ENCODE assay signal across 1 cellular context in the genomic region with DNA sequence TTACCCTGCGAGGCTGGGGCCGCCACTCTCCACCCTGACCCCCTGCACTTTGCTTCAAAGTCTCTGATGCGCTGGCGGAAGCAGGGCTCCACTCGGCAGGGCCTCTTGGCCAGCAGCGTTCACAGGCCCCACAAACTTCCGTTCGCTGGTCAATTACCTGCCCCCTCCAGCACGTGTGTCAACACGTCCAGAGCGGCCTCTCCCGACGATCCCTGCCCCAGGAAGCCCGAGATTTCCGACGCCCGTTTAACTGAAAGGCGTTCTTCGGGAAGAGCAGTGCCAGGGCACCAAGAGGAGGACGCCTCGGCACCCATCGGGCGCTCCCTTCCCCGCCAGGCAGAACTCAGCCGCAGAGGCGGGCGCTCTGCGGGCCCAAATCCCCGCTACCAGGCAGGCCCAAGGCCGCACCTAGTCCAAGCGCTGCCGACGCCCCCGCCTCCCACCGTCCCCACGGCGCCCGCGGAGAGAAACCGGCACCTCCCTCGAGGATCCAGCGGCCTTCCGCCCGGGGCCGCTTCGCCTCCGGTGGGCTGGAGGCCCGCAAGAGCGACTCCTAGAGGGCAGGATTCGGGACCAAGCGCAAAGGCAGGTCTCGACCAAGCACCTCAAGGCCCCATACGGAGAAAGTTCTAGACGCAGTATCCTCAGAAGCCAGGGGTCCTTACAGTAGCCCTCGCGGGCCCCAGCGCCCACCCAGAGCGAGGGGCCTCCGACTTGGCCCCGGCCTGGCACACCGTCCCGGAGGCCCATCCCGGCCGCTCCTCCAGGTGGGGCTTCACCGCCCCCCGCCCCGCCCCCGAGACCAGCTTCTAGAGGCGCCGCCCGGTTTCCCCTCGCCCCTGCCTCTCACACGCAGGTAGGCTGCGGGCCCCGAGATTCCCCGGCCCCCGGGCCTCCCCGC.
TF ChIP-seq lines count a peak whose summit lies in the region.

No MANE protein-coding gene starts in this region.

TF ChIP-seq in HepG2, 621 proteins besides CTCF, POLR2A, EP300 and RAD21 (continued from another document and continues in another):
- TF ChIP-seq, protein P1, sequence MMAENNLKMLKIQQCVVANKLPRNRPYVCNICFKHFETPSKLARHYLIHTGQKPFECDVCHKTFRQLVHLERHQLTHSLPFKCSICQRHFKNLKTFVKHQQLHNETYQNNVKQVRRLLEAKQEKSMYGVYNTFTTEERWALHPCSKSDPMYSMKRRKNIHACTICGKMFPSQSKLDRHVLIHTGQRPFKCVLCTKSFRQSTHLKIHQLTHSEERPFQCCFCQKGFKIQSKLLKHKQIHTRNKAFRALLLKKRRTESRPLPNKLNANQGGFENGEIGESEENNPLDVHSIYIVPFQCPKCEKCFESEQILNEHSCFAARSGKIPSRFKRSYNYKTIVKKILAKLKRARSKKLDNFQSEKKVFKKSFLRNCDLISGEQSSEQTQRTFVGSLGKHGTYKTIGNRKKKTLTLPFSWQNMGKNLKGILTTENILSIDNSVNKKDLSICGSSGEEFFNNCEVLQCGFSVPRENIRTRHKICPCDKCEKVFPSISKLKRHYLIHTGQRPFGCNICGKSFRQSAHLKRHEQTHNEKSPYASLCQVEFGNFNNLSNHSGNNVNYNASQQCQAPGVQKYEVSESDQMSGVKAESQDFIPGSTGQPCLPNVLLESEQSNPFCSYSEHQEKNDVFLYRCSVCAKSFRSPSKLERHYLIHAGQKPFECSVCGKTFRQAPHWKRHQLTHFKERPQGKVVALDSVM (CRISPR knock-in tag; IDR thresholded peaks at IDR 0.05) = no peak
- TF ChIP-seq YEATS4 (CRISPR knock-in tag; IDR thresholded peaks at IDR 0.05; ENCODE audit: borderline replicate concordance) (0 out of 2 replicates have a peak, but pooled peaks have one; percentile 15), CREB1 (IDR thresholded peaks at IDR 0.05) (no peak), CREB1 (CRISPR knock-in tag; IDR thresholded peaks at IDR 0.05) (no peak), HMGA1 (CRISPR knock-in tag; conservative IDR thresholded peaks at IDR 0.05) (no peak), ZNF883 (CRISPR knock-in tag; IDR thresholded peaks at IDR 0.05; ENCODE audit: not compliant biosample characterization) (peak; percentile 76), TARDBP (CRISPR knock-in tag; IDR thresholded peaks at IDR 0.05) (peak; percentile 50; the same call in 1 of the 2 replicates), GATAD1 (CRISPR knock-in tag; IDR thresholded peaks at IDR 0.05) (0 out of 2 replicates have a peak, but pooled peaks have one; percentile 32), SRSF9 (IDR thresholded peaks at IDR 0.05; ENCODE audit: borderline replicate concordance, insufficient read depth, low read depth, low read length, poor library complexity, severe bottlenecking) (no peak), SOX6 (IDR thresholded peaks at IDR 0.05) (no peak), SOX6 (CRISPR knock-in tag; IDR thresholded peaks at IDR 0.05) (peak; percentile 50), TBL1XR1 (IDR thresholded peaks at IDR 0.05; ENCODE audit: borderline replicate concordance, low read length, partially characterized antibody) (no peak), ZNF30 (CRISPR knock-in tag; IDR thresholded peaks at IDR 0.05) (no peak), DMAP1 (CRISPR knock-in tag; IDR thresholded peaks at IDR 0.05) (peak; percentile 31; the same call in 1 of the 2 replicates), ELF3 (CRISPR knock-in tag; IDR thresholded peaks at IDR 0.05) (peak; percentile 67), SETDB1 (CRISPR knock-in tag; IDR thresholded peaks at IDR 0.05; ENCODE audit: borderline replicate concordance) (no peak), NFKB2 (CRISPR knock-in tag; IDR thresholded peaks at IDR 0.05; ENCODE audit: borderline replicate concordance) (peak; percentile 45; the same call in 1 of the 2 replicates), FOXA3 (CRISPR knock-in tag; IDR thresholded peaks at IDR 0.05) (peak; percentile 74), MXD4 (CRISPR knock-in tag; IDR thresholded peaks at IDR 0.05) (peak; percentile 35; the same call in 1 of the 2 replicates), ZNF652 (CRISPR knock-in tag; IDR thresholded peaks at IDR 0.05; ENCODE audit: borderline replicate concordance, low read depth) (no peak), AGO1 (IDR thresholded peaks at IDR 0.05; ENCODE audit: low read depth, low read length, poor library complexity, severe bottlenecking) (no peak), SP4 (CRISPR knock-in tag; IDR thresholded peaks at IDR 0.05) (no peak), RFX3 (CRISPR knock-in tag; IDR thresholded peaks at IDR 0.05) (no peak), RBAK (CRISPR knock-in tag; IDR thresholded peaks at IDR 0.05) (no peak), ZNF225 (CRISPR knock-in tag; IDR thresholded peaks at IDR 0.05) (peak; percentile 64; the same call in 1 of the 2 replicates), ZNF326 (CRISPR knock-in tag; IDR thresholded peaks at IDR 0.05; ENCODE audit: borderline replicate concordance) (no peak), ARNT (IDR thresholded peaks at IDR 0.05) (no peak), ZBTB20 (CRISPR knock-in tag; IDR thresholded peaks at IDR 0.05; ENCODE audit: borderline replicate concordance, low read depth) (peak; percentile 69; the same call in 1 of the 2 replicates), FOXA1 (IDR thresholded peaks at IDR 0.05) (no peak), FOXA1 (CRISPR knock-in tag; IDR thresholded peaks at IDR 0.05) (peak; percentile 82), FOXP1 (IDR thresholded peaks at IDR 0.05) (no peak), FOXP1 (CRISPR knock-in tag; IDR thresholded peaks at IDR 0.05) (peak; percentile 36; the same call in 1 of the 2 replicates), CEBPB (IDR thresholded peaks at IDR 0.05; ENCODE audit: borderline replicate concordance, low read depth, low read length) (no peak), TBX2 (CRISPR knock-in tag; IDR thresholded peaks at IDR 0.05; ENCODE audit: borderline replicate concordance) (peak; percentile 74), GATAD2A (CRISPR knock-in tag; IDR thresholded peaks at IDR 0.05) (peak; percentile 36; the same call in 1 of the 2 replicates), ZNF160 (CRISPR knock-in tag; IDR thresholded peaks at IDR 0.05) (no peak), NCOA2 (CRISPR knock-in tag; IDR thresholded peaks at IDR 0.05) (0 out of 2 replicates have a peak, but pooled peaks have one; percentile 39), NR2F6 (IDR thresholded peaks at IDR 0.05) (no peak), NR2F6 (CRISPR knock-in tag; IDR thresholded peaks at IDR 0.05) (peak; percentile 38; the same call in 1 of the 2 replicates), ZNF891 (CRISPR knock-in tag; IDR thresholded peaks at IDR 0.05) (0 out of 2 replicates have a peak, but pooled peaks have one; percentile 22)
- TF ChIP-seq, protein P2, sequence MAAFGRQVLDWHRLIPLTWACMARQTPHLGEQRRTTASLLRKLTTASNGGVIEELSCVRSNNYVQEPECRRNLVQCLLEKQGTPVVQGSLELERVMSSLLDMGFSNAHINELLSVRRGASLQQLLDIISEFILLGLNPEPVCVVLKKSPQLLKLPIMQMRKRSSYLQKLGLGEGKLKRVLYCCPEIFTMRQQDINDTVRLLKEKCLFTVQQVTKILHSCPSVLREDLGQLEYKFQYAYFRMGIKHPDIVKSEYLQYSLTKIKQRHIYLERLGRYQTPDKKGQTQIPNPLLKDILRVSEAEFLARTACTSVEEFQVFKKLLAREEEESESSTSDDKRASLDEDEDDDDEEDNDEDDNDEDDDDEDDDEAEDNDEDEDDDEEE (CRISPR knock-in tag; IDR thresholded peaks at IDR 0.05) = no peak
- TF ChIP-seq, protein P3, sequence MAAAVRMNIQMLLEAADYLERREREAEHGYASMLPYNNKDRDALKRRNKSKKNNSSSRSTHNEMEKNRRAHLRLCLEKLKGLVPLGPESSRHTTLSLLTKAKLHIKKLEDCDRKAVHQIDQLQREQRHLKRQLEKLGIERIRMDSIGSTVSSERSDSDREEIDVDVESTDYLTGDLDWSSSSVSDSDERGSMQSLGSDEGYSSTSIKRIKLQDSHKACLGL (CRISPR knock-in tag; IDR thresholded peaks at IDR 0.05) = peak; percentile 62; the same call in 1 of the 2 replicates
- TF ChIP-seq, protein P4, sequence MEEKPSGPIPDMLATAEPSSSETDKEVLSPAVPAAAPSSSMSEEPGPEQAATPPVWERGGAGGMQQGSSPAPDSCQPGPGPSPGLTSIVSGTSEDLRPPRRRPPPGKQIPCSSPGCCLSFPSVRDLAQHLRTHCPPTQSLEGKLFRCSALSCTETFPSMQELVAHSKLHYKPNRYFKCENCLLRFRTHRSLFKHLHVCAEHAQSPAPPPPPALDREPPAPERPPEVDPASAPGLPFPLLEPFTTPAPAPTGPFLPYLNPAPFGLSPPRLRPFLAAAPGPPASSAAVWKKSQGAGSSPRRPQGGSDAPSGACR (CRISPR knock-in tag; IDR thresholded peaks at IDR 0.05) = 0 out of 2 replicates have a peak, but pooled peaks have one; percentile 34
- TF ChIP-seq, protein P5, sequence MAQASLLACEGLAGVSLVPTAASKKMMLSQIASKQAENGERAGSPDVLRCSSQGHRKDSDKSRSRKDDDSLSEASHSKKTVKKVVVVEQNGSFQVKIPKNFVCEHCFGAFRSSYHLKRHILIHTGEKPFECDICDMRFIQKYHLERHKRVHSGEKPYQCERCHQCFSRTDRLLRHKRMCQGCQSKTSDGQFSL (CRISPR knock-in tag; IDR thresholded peaks at IDR 0.05) = no peak
- TF ChIP-seq, protein P6, sequence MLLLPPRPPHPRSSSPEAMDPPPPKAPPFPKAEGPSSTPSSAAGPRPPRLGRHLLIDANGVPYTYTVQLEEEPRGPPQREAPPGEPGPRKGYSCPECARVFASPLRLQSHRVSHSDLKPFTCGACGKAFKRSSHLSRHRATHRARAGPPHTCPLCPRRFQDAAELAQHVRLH (CRISPR knock-in tag; IDR thresholded peaks at IDR 0.05; ENCODE audit: borderline replicate concordance, low read depth) = peak; percentile 73; the same call in 1 of the 2 replicates
- TF ChIP-seq, protein P7, sequence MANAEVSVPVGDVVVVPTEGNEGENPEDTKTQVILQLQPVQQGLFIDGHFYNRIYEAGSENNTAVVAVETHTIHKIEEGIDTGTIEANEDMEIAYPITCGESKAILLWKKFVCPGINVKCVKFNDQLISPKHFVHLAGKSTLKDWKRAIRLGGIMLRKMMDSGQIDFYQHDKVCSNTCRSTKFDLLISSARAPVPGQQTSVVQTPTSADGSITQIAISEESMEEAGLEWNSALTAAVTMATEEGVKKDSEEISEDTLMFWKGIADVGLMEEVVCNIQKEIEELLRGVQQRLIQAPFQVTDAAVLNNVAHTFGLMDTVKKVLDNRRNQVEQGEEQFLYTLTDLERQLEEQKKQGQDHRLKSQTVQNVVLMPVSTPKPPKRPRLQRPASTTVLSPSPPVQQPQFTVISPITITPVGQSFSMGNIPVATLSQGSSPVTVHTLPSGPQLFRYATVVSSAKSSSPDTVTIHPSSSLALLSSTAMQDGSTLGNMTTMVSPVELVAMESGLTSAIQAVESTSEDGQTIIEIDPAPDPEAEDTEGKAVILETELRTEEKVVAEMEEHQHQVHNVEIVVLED (CRISPR knock-in tag; IDR thresholded peaks at IDR 0.05; ENCODE audit: borderline replicate concordance) = peak; percentile 50
- TF ChIP-seq, protein P8, sequence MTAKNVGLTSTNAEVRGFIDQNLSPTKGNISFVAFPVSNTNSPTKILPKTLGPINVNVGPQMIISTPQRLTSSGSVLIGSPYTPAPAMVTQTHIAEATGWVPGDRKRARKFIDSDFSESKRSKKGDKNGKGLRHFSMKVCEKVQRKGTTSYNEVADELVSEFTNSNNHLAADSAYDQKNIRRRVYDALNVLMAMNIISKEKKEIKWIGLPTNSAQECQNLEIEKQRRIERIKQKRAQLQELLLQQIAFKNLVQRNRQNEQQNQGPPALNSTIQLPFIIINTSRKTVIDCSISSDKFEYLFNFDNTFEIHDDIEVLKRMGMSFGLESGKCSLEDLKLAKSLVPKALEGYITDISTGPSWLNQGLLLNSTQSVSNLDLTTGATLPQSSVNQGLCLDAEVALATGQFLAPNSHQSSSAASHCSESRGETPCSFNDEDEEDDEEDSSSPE (CRISPR knock-in tag; IDR thresholded peaks at IDR 0.05) = peak; percentile 44; the same call in 1 of the 2 replicates
- TF ChIP-seq, protein P9, sequence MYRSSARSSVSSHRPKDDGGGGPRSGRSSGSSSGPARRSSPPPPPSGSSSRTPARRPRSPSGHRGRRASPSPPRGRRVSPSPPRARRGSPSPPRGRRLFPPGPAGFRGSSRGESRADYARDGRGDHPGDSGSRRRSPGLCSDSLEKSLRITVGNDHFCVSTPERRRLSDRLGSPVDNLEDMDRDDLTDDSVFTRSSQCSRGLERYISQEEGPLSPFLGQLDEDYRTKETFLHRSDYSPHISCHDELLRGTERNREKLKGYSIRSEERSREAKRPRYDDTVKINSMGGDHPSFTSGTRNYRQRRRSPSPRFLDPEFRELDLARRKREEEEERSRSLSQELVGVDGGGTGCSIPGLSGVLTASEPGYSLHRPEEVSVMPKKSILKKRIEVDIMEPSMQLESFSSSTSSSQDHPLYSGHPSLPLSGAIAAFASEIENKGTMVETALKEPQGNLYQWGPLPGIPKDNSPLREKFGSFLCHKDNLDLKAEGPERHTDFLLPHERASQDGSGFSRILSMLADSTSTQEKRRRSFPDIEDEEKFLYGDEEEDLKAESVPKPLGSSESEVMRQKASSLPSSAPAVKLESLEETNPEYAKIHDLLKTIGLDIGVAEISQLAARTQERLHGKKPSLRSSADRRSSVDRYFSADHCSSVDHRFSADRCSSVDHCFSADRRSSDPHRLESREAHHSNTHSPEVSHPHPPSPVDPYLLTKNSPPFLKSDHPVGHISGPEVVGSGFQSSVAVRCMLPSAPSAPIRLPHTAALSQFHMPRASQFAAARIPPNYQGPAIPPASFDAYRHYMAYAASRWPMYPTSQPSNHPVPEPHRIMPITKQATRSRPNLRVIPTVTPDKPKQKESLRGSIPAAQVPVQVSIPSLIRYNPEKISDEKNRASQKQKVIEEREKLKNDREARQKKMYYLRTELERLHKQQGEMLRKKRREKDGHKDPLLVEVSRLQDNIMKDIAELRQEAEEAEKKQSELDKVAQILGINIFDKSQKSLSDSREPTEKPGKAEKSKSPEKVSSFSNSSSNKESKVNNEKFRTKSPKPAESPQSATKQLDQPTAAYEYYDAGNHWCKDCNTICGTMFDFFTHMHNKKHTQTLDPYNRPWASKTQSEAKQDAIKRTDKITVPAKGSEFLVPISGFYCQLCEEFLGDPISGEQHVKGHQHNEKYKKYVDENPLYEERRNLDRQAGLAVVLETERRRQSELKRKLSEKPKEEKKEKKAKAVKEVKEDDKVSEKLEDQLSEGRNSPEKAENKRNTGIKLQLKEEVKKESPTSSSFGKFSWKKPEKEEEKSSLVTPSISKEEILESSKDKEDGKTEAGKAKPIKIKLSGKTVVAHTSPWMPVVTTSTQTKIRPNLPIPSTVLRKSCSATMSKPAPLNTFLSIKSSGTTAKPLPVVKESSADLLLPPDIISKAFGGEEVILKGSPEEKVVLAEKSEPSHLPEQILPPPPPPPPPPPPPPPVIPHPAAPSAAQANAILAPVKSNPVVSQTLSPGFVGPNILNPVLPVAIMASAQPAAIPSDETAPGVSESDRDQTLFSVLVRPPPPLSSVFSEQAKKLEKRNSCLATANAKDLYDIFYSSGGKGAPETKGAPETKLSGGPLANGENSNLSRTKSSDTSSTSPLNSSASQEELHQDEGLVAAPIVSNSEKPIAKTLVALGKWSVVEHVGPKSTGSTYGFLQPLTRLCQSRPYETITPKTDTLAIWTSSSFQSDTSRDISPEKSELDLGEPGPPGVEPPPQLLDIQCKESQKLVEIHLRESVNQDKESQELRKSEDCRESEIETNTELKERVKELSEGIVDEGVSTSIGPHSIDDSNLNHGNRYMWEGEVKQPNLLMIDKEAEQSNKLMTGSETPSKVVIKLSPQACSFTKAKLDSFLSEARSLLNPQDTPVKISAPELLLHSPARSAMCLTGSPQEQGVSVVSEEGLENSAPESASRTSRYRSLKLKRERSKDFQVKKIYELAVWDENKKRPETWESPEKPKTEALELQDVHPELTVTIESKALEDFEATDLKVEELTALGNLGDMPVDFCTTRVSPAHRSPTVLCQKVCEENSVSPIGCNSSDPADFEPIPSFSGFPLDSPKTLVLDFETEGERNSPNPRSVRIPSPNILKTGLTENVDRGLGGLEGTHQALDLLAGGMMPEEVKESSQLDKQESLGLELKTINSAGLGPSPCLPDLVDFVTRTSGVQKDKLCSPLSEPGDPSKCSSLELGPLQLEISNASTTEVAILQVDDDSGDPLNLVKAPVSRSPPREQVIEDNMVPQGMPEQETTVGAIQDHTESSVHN (CRISPR knock-in tag; IDR thresholded peaks at IDR 0.05) = no peak
